ENCODE assay signal across 1 cellular context in the genomic region with DNA sequence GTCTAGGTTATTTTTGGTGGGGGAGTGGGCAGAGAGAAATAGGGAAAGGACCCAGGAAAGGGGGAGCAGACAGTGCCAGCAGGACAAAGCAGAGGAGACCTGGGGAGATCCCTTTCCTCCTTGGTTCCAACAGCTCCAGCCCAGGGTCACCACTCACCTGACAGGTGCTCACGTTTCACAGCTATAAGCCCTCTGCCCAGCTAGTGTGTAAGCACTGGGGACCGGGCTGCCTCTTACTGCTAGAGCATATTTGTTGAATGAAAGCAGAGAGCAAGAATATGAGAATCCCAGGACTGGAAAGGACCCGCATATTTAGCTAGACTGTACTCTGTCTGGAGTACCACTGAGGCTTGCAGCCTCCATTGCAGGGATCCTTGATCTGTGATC.
TF ChIP-seq lines count a peak whose summit lies in the region.

No MANE protein-coding gene starts in this region.

TF ChIP-seq in GM23338, 12 proteins besides CTCF, POLR2A, EP300 and RAD21 (continued from another document):
- TF ChIP-seq, protein P1, sequence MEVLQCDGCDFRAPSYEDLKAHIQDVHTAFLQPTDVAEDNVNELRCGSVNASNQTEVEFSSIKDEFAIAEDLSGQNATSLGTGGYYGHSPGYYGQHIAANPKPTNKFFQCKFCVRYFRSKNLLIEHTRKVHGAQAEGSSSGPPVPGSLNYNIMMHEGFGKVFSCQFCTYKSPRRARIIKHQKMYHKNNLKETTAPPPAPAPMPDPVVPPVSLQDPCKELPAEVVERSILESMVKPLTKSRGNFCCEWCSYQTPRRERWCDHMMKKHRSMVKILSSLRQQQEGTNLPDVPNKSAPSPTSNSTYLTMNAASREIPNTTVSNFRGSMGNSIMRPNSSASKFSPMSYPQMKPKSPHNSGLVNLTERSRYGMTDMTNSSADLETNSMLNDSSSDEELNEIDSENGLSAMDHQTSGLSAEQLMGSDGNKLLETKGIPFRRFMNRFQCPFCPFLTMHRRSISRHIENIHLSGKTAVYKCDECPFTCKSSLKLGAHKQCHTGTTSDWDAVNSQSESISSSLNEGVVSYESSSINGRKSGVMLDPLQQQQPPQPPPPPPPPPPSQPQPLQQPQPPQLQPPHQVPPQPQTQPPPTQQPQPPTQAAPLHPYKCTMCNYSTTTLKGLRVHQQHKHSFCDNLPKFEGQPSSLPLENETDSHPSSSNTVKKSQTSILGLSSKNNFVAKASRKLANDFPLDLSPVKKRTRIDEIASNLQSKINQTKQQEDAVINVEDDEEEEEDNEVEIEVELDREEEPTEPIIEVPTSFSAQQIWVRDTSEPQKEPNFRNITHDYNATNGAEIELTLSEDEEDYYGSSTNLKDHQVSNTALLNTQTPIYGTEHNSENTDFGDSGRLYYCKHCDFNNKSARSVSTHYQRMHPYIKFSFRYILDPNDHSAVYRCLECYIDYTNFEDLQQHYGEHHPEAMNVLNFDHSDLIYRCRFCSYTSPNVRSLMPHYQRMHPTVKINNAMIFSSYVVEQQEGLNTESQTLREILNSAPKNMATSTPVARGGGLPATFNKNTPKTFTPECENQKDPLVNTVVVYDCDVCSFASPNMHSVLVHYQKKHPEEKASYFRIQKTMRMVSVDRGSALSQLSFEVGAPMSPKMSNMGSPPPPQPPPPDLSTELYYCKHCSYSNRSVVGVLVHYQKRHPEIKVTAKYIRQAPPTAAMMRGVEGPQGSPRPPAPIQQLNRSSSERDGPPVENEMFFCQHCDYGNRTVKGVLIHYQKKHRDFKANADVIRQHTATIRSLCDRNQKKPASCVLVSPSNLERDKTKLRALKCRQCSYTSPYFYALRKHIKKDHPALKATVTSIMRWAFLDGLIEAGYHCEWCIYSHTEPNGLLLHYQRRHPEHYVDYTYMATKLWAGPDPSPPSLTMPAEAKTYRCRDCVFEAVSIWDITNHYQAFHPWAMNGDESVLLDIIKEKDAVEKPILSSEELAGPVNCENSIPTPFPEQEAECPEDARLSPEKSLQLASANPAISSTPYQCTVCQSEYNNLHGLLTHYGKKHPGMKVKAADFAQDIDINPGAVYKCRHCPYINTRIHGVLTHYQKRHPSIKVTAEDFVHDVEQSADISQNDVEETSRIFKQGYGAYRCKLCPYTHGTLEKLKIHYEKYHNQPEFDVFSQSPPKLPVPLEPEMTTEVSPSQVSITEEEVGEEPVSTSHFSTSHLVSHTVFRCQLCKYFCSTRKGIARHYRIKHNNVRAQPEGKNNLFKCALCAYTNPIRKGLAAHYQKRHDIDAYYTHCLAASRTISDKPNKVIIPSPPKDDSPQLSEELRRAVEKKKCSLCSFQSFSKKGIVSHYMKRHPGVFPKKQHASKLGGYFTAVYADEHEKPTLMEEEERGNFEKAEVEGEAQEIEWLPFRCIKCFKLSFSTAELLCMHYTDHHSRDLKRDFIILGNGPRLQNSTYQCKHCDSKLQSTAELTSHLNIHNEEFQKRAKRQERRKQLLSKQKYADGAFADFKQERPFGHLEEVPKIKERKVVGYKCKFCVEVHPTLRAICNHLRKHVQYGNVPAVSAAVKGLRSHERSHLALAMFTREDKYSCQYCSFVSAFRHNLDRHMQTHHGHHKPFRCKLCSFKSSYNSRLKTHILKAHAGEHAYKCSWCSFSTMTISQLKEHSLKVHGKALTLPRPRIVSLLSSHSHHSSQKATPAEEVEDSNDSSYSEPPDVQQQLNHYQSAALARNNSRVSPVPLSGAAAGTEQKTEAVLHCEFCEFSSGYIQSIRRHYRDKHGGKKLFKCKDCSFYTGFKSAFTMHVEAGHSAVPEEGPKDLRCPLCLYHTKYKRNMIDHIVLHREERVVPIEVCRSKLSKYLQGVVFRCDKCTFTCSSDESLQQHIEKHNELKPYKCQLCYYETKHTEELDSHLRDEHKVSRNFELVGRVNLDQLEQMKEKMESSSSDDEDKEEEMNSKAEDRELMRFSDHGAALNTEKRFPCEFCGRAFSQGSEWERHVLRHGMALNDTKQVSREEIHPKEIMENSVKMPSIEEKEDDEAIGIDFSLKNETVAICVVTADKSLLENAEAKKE (CRISPR knock-in tag; IDR thresholded peaks at IDR 0.05): no peak
- TF ChIP-seq POLR2AphosphoS5 (IDR thresholded peaks at IDR 0.05; ENCODE audit: low read depth) (no peak), EZH2 (IDR thresholded peaks at IDR 0.05; ENCODE audit: low read depth, unreplicated experiment) (no peak), CREB1 (CRISPR knock-in tag; IDR thresholded peaks at IDR 0.05; ENCODE audit: low read depth) (no peak), EZH2phosphoT487 (IDR thresholded peaks at IDR 0.05; ENCODE audit: unreplicated experiment) (no peak), NANOG (IDR thresholded peaks at IDR 0.05; ENCODE audit: borderline replicate concordance) (no peak)
- TF ChIP-seq, protein P2, sequence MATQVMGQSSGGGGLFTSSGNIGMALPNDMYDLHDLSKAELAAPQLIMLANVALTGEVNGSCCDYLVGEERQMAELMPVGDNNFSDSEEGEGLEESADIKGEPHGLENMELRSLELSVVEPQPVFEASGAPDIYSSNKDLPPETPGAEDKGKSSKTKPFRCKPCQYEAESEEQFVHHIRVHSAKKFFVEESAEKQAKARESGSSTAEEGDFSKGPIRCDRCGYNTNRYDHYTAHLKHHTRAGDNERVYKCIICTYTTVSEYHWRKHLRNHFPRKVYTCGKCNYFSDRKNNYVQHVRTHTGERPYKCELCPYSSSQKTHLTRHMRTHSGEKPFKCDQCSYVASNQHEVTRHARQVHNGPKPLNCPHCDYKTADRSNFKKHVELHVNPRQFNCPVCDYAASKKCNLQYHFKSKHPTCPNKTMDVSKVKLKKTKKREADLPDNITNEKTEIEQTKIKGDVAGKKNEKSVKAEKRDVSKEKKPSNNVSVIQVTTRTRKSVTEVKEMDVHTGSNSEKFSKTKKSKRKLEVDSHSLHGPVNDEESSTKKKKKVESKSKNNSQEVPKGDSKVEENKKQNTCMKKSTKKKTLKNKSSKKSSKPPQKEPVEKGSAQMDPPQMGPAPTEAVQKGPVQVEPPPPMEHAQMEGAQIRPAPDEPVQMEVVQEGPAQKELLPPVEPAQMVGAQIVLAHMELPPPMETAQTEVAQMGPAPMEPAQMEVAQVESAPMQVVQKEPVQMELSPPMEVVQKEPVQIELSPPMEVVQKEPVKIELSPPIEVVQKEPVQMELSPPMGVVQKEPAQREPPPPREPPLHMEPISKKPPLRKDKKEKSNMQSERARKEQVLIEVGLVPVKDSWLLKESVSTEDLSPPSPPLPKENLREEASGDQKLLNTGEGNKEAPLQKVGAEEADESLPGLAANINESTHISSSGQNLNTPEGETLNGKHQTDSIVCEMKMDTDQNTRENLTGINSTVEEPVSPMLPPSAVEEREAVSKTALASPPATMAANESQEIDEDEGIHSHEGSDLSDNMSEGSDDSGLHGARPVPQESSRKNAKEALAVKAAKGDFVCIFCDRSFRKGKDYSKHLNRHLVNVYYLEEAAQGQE (IDR thresholded peaks at IDR 0.05; ENCODE audit: unreplicated experiment): no peak
TF ChIP-seq in GM23338: peak in this region for 0.
